22 cellular contexts compared by ENCODE assay signal in the genomic region with DNA sequence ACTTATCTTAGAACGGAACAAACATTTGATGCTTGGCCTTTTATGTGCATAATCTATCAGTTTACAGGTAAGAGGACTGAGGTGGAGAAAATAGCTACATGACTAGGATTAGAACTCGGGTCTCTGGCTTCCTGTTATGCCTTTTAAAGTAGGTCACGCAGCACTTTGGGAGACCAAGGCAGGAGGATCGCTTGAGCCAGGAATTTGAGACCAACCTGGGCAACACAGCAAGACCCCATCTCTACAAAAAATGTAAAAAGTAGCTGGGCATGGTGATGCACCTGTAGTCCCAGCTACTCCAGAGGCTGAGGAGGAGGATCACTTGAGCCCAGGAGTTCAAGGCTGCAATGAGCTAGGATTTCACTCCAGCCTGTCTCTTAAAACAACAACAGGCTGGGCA.
"Had no signal": no experiment of that assay in that cellular context is flagged by ENCODE, and none has a peak within 500 bp of the region (broad histone marks: within the 10 kb centered on the region; RNA-seq: fewer than 3 reads in every experiment).

No MANE protein-coding gene starts in this region.

- DNase-seq: activated CD4-positive, alpha-beta memory T cell treated with anti-CD3 and anti-CD28 coated beads, Interleukin-2, amount 10 ng/mL, durations not matched to agents 7 days and 5 days; activated CD4-positive, alpha-beta T cell treated with anti-CD3 and anti-CD28 coated beads for 1 hour; activated CD4-positive, alpha-beta T cell treated with anti-CD3 and anti-CD28 coated beads for 4 hours; activated CD4-positive, alpha-beta T cell treated with anti-CD3 and anti-CD28 coated beads, Interleukin-2, amount 10 ng/mL, durations not matched to agents 7 days and 5 days; activated CD4-positive, alpha-beta T cell treated with anti-CD3 and anti-CD28 coated beads, Interleukin-2, amount 50 U/mL, for 4 hours; activated CD4-positive, CD25-positive, alpha-beta regulatory T cell; activated effector memory CD4-positive, alpha-beta T cell treated with anti-CD3 and anti-CD28 coated beads, Interleukin-2, amount 50 U/mL, for 16 hours; activated naive CD4-positive, alpha-beta T cell treated with anti-CD3 and anti-CD28 coated beads for 36 hours; activated naive CD8-positive, alpha-beta T cell treated with anti-CD3 and anti-CD28 coated beads for 36 hours; activated naive CD8-positive, alpha-beta T cell treated with anti-CD3 and anti-CD28 coated beads, Interleukin-2, amount 50 U/mL, for 24 hours; activated T-cell treated with anti-CD3 and anti-CD28 coated beads, Interleukin-2, amount 50 U/mL, for 48 hours; adrenal gland; aorta; body of pancreas; effector CD8-positive, alpha-beta T cell; foreskin fibroblast; T-helper 1 cell; T-helper 17 cell; T1000 had no signal

- ATAC-seq: activated naive CD8-positive, alpha-beta T cell treated with anti-CD3 and anti-CD28 coated beads, Interleukin-2, amount 50 U/mL, for 24 hours; body of pancreas; esophagus mucosa; T-helper 17 cell had no signal

- H3K27ac ChIP-seq: adrenal gland, body of pancreas, epithelial cell of prostate, WERI-Rb-1 had no signal

- H3K4me1 ChIP-seq: adrenal gland, body of pancreas had no signal

- H3K9me3 ChIP-seq: adrenal gland, body of pancreas had no signal

- H3K36me3 ChIP-seq: adrenal gland, WERI-Rb-1 had no signal

- H3K4me3 ChIP-seq: adrenal gland, body of pancreas had no signal
